Comparison of ENCODE assay signal across 27 cellular contexts in the genomic region with DNA sequence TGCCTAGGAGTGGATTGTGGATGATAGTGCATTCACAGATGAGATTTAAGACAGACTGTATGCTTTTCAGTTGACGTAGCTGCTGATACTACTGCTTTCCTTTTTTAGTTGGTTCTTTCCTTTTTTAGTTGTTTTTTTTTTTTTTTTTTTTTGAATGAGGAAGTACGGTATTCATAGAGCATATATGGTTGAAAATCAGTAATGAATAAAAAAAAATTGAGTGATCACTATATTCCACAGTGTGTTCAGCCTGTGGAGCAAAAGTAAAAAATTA.
DNase-seq lines count a peak whose midpoint lies in the region; ATAC-seq and TF ChIP-seq lines count a peak whose summit lies in the region.
"Had no signal": no experiment of that assay in that cellular context is flagged by ENCODE, and none has a peak within 500 bp of the region (broad histone marks: within the 10 kb centered on the region; RNA-seq: fewer than 3 reads in every experiment).

No MANE protein-coding gene starts in this region.

- H3K36me3 Mint-ChIP-seq in CD4-positive, alpha-beta T cell (ENCODE audit: low read depth), result peaks cover 85% of the 10 kb centered on the region
- no peaks in the 10 kb centered on the region for H3K36me3 Mint-ChIP-seq in glutamatergic neuron (ENCODE audit: unreplicated experiment)

- H3K4me3 ChIP-seq in SU-DHL-6 (ENCODE audit: insufficient read depth, low read length, poor library complexity, severe bottlenecking), result no peak overlapping the region
- H3K4me3 ChIP-seq: ascending aorta, lung, neural progenitor cell had no signal

- no peaks in the 10 kb centered on the region for H3K9me2 ChIP-seq in SU-DHL-6 (replicated peaks; ENCODE audit: insufficient read depth, low read length)

- peak overlapping the region; percentile 65 for H3K27ac Mint-ChIP-seq in CD4-positive, alpha-beta T cell
- H3K27ac Mint-ChIP-seq in glutamatergic neuron (ENCODE audit: unreplicated experiment), result peak overlapping the region; percentile 26
- H3K27ac Mint-ChIP-seq: activated naive CD4-positive, alpha-beta T cell treated with anti-CD3 and anti-CD28 coated beads, Interleukin-2, amount 10 ng/mL, durations not matched to agents 7 days and 5 days; neural progenitor cell had no signal

- ATAC-seq in CD4-positive, alpha-beta T cell (ENCODE audit: poor library complexity), result no peak
- ATAC-seq in HG03159 (IDR thresholded peaks at IDR 0.05; ENCODE audit: unreplicated experiment), result peak; percentile 6
- ATAC-seq: activated T-cell treated with anti-CD3 and anti-CD28 coated beads, Interleukin-2, amount 50 U/mL, for 72 hours; right cardiac atrium; stimulated activated naive CD8-positive, alpha-beta T cell treated with anti-CD3 and anti-CD28 coated beads, Interleukin-15, Interleukin-2, amounts not matched to agents 100 U/mL and 50 U/mL, for 24 hours had no signal

- no peak for TF ChIP-seq CTCF in CD4-positive, alpha-beta T cell (IDR thresholded peaks at IDR 0.05)
- TF ChIP-seq CTCF in SU-DHL-6 (IDR thresholded peaks at IDR 0.05; ENCODE audit: insufficient read depth, low read length, poor library complexity, severe bottlenecking), result no peak
- no peak for TF ChIP-seq CTCF in glutamatergic neuron (IDR thresholded peaks at IDR 0.05; ENCODE audit: partially characterized antibody, unreplicated experiment)

- H2AFZ ChIP-seq in SU-DHL-6 (ENCODE audit: low read depth, low read length, severe bottlenecking), result no peak overlapping the region
- H2AFZ ChIP-seq: neural progenitor cell had no signal

- peaks cover 62% of the 10 kb centered on the region for H3F3A ChIP-seq in SU-DHL-6 (ENCODE audit: insufficient read depth)

- peak overlapping the region; percentile 97 for H3K4me2 ChIP-seq in SU-DHL-6 (ENCODE audit: low read depth, low read length, poor library complexity, severe bottlenecking)
- H3K4me2 ChIP-seq: neural progenitor cell had no signal

- intact Hi-C loops in CD4-positive, alpha-beta T cell (cut with DNase I, micrococcal nuclease), result loop anchor here in 1 of 2 experiments (5.0 kb wide), 1 partner anchor 37 kb away; no protein-coding TSS in a partner anchor

- H3K27me3 Mint-ChIP-seq in CD4-positive, alpha-beta T cell, result no peaks in the 10 kb centered on the region
- no peaks in the 10 kb centered on the region for H3K27me3 Mint-ChIP-seq in glutamatergic neuron (ENCODE audit: unreplicated experiment)
- H3K27me3 Mint-ChIP-seq: activated naive CD4-positive, alpha-beta T cell treated with anti-CD3 and anti-CD28 coated beads, Interleukin-2, amount 10 ng/mL, durations not matched to agents 7 days and 5 days; CD4-positive, CD25-positive, alpha-beta regulatory T cell; T-cell had no signal

- H3K4me3 Mint-ChIP-seq in CD4-positive, alpha-beta T cell, result no peak overlapping the region
- H3K4me3 Mint-ChIP-seq in glutamatergic neuron (ENCODE audit: unreplicated experiment), result no peak overlapping the region
- H3K4me3 Mint-ChIP-seq: activated naive CD4-positive, alpha-beta T cell treated with anti-CD3 and anti-CD28 coated beads, Interleukin-2, amount 10 ng/mL, durations not matched to agents 7 days and 5 days; activated T-cell treated with anti-CD3 and anti-CD28 coated beads, Interleukin-2, amount 50 U/mL, for 72 hours; CD4-positive, CD25-positive, alpha-beta regulatory T cell; neural progenitor cell; T-cell had no signal

- no peak for DNase-seq in CD4-positive, alpha-beta T cell
- no peak for DNase-seq in glutamatergic neuron
- no peak for DNase-seq in DMS53 treated with DMSO at 0.1 percent for 48 hours (lab: John Stamatoyannopoulos, UW; ENCODE audit: unreplicated experiment)
- DNase-seq in NCI-H510A treated with DMSO at 0.1 percent for 48 hours (lab: John Stamatoyannopoulos, UW), result no peak
- no peak for DNase-seq in AG08396 (ENCODE audit: low spot score)
- no peak for DNase-seq in NCI-H1417 treated with DMSO at 0.1 percent for 48 hours (lab: John Stamatoyannopoulos, UW)
- DNase-seq: activated CD4-positive, alpha-beta T cell treated with anti-CD3 and anti-CD28 coated beads for 4 hours; activated naive CD4-positive, alpha-beta T cell treated with anti-CD3 and anti-CD28 coated beads, Interleukin-2, amount 10 ng/mL, durations not matched to agents 7 days and 5 days; activated T-cell treated with anti-CD3 and anti-CD28 coated beads, Interleukin-2, amount 50 U/mL, for 72 hours; caudate nucleus; CD4-positive, CD25-positive, alpha-beta regulatory T cell; kidney; NCI-H1105 treated with DMSO at 0.1 percent for 48 hours; NCI-H226; NCI-H774; right cardiac atrium; SIG-M5; stimulated activated CD4-positive, alpha-beta T cell treated with anti-CD3 and anti-CD28 coated beads, Interleukin-12 subunit alpha, Interleukin-12 subunit beta, amount 100 ng/mL, for 4 hours; stimulated activated CD4-positive, alpha-beta T cell treated with anti-CD3 and anti-CD28 coated beads, Interleukin-4, amount 100 ng/mL, for 24 hours; stimulated activated naive CD8-positive, alpha-beta T cell treated with anti-CD3 and anti-CD28 coated beads, Interleukin-15, Interleukin-2, amounts not matched to agents 100 U/mL and 50 U/mL, for 24 hours; T-cell had no signal

- H3K9me3 ChIP-seq in CD4-positive, alpha-beta T cell (ENCODE audit: control insufficient read depth, low read length), result no peaks in the 10 kb centered on the region
- no peaks in the 10 kb centered on the region for H3K9me3 ChIP-seq in SU-DHL-6 (ENCODE audit: insufficient read depth, low read length)
- H3K9me3 ChIP-seq: ascending aorta, Peyer's patch had no signal

- no peak overlapping the region for H3K27ac ChIP-seq in CD4-positive, alpha-beta T cell (ENCODE audit: low read depth, low read length)
- peak overlapping the region; percentile 98 for H3K27ac ChIP-seq in SU-DHL-6 (ENCODE audit: low read depth, low read length)
- H3K27ac ChIP-seq: ascending aorta, neural progenitor cell had no signal

- peaks cover 54% of the 10 kb centered on the region for H3K4me1 Mint-ChIP-seq in CD4-positive, alpha-beta T cell (ENCODE audit: low read depth)
- H3K4me1 Mint-ChIP-seq in glutamatergic neuron (ENCODE audit: low read depth, unreplicated experiment), result peaks cover 42% of the 10 kb centered on the region
- H3K4me1 Mint-ChIP-seq: neural progenitor cell had no signal

- no peaks in the 10 kb centered on the region for H4K20me1 ChIP-seq in SU-DHL-6 (ENCODE audit: low read depth, low read length)

- POLR2A ChIA-PET in CD4-positive, alpha-beta T cell (lab: Charles Lee), result no interaction called here

- peaks cover 51% of the 10 kb centered on the region for H3K79me2 ChIP-seq in SU-DHL-6 (ENCODE audit: insufficient read depth, low read length)

- H3K9me3 Mint-ChIP-seq in CD4-positive, alpha-beta T cell, result no peaks in the 10 kb centered on the region
- H3K9me3 Mint-ChIP-seq in glutamatergic neuron (ENCODE audit: unreplicated experiment), result peaks cover 3% of the 10 kb centered on the region
- H3K9me3 Mint-ChIP-seq: activated naive CD4-positive, alpha-beta T cell treated with anti-CD3 and anti-CD28 coated beads, Interleukin-2, amount 10 ng/mL, durations not matched to agents 7 days and 5 days; activated T-cell treated with anti-CD3 and anti-CD28 coated beads, Interleukin-2, amount 50 U/mL, for 72 hours; CD4-positive, CD25-positive, alpha-beta regulatory T cell; neural progenitor cell; T-cell had no signal

- CTCF ChIA-PET in CD4-positive, alpha-beta T cell (lab: Charles Lee), result no interaction called here

- H3K27me3 ChIP-seq in CD4-positive, alpha-beta T cell (ENCODE audit: control insufficient read depth, insufficient read depth, low read length), result no peaks in the 10 kb centered on the region
- no peaks in the 10 kb centered on the region for H3K27me3 ChIP-seq in SU-DHL-6 (ENCODE audit: low read length)
- H3K27me3 ChIP-seq: ascending aorta, neural progenitor cell, Peyer's patch had no signal

- peak overlapping the region; percentile 50 for H3K9ac ChIP-seq in SU-DHL-6 (ENCODE audit: low read length)
- H3K9ac ChIP-seq: neural progenitor cell had no signal

- peaks cover 4% of the 10 kb centered on the region; the same call in 1 of the 2 replicates for H3K36me3 ChIP-seq in SU-DHL-6 (ENCODE audit: low read length)
- H3K36me3 ChIP-seq: neural progenitor cell had no signal
